In genomic region chr5:107673368-107674136, GRCh38 we compare ENCODE assay signal across 8 cellular contexts. TPM values are rescaled to one million over a fixed set of nuclear protein-coding genes. Genes with fewer than 3 reads are reported as not detected.
DNase-seq lines count a peak whose midpoint lies in the region; ATAC-seq and TF ChIP-seq lines count a peak whose summit lies in the region.

No MANE protein-coding gene starts in this region.

- peak; percentile 63 for DNase-seq in AG09309 (ENCODE audit: low read depth)
- peak; percentile 85 for DNase-seq in NCI-H2227 treated with DMSO at 0.1 percent for 48 hours (lab: John Stamatoyannopoulos, UW)
- peak; percentile 49 for DNase-seq in activated CD4-positive, alpha-beta T cell treated with anti-CD3 and anti-CD28 coated beads for 1 hour
- peak; percentile 96 for DNase-seq in choroid plexus epithelial cell (ENCODE audit: low read depth)
- peak; percentile 62 for DNase-seq in kidney epithelial cell (ENCODE audit: low read depth)
- peak; percentile 61 to 74 for DNase-seq in stimulated activated CD4-positive, alpha-beta T cell treated with anti-CD3 and anti-CD28 coated beads, Interleukin-15, amount 100 ng/mL, for 48 hours (ENCODE audit: low read depth in 2 of 2)

- no peaks in the 10 kb centered on the region for H3K36me3 ChIP-seq in kidney epithelial cell (ENCODE audit: control insufficient read depth, insufficient read depth, low read length)

- TF ChIP-seq CTCF in AG09309 (IDR thresholded peaks at IDR 0.05; ENCODE audit: control insufficient read depth, insufficient read depth, low read depth, low read length, missing control alignments), result peak; percentile 99
- TF ChIP-seq CTCF in choroid plexus epithelial cell (conservative IDR thresholded peaks at IDR 0.05; ENCODE audit: low read depth, low read length), result peak; percentile 100
- TF ChIP-seq CTCF in kidney epithelial cell (IDR thresholded peaks at IDR 0.05; ENCODE audit: insufficient read depth, low read length, poor library complexity, severe bottlenecking), result peak; percentile 97

- H3K4me3 ChIP-seq in AG09309 (ENCODE audit: control insufficient read depth, low read depth, low read length), result peak overlapping the region; percentile 84
- H3K4me3 ChIP-seq in choroid plexus epithelial cell (ENCODE audit: low read depth, low read length), result peak overlapping the region; percentile 84
- H3K4me3 ChIP-seq in kidney epithelial cell (ENCODE audit: low read depth, low read length), result peak overlapping the region; percentile 93

- no peaks in the 10 kb centered on the region for H3K27me3 ChIP-seq in kidney epithelial cell (ENCODE audit: control insufficient read depth, insufficient read depth, low read length)

- peak; percentile 82 for ATAC-seq in GM18907 (IDR thresholded peaks at IDR 0.05; ENCODE audit: unreplicated experiment)
- peak; percentile 72 for ATAC-seq in HG03159 (IDR thresholded peaks at IDR 0.05; ENCODE audit: unreplicated experiment)

RNA-seq across cellular contexts. Expression of gene EFNA5, which starts 2.8 kb away (rescaled TPM):
- total RNA-seq in kidney epithelial cell, result 12.6 and 24.6 TPM in 2 replicates

Comparison
In these comparisons a context has a peak if more than half of its experiments do, and no peak if none do; other contexts are left out.
1. Peak in every context shown above with its lines: DNase-seq, ATAC-seq and H3K4me3 ChIP-seq.